Comparison of ENCODE assay signal across 18 cellular contexts in the genomic region with DNA sequence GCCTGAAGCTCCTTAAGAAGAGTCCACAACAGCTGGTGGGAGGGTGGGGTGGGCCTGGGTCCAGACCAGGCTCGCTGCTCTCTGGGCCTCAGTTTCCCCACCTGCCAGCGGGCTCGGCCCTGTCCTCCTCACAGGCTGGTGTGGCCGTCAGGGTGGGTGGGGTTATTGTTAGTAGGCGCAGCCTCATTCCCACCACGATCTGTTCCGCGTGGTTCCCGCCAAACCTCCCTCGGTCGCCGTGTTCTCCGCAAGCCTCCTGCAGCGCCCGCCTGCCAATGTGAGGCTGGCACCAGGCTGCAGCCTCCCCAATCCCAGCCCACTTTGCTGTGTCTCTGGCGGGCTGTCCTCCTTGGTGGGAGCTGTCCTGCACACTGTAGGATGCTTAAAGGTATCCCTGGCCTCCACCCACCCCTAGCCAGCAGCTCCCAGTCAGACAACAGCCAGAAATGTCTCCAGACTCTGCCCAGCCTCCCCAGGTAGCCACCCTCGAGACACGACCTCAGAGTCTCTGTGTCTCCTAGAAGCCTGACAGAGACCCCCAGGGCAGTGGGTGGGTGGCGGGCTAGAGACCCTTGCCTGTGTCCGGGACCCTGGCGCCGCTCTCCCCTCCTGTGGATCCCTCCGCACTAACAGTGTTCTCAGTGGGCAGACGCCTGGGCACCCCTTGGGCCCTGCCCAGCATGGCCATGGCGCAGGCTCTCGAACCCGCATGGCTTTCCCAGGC. TPM values are rescaled to one million over a fixed set of nuclear protein-coding genes. Genes with fewer than 3 reads are reported as not detected.
DNase-seq lines count a peak whose midpoint lies in the region; ATAC-seq, FAIRE-seq and TF ChIP-seq lines count a peak whose summit lies in the region.
"Had no signal": no experiment of that assay in that cellular context is flagged by ENCODE, and none has a peak within 500 bp of the region (broad histone marks: within the 10 kb centered on the region; RNA-seq: fewer than 3 reads in every experiment).

No MANE protein-coding gene starts in this region.

- CTCF ChIA-PET in endothelial cell of umbilical vein (lab: Charles Lee) = interaction anchor here (2.0 kb wide), 1 partner anchor 41 kb away, joined by 9 read pairs; no protein-coding TSS in a partner anchor

- H3K27me3 ChIP-seq in right cardiac atrium (ENCODE audit: control insufficient read depth, insufficient read depth) = no peaks in the 10 kb centered on the region
- peaks cover under 1 to 19% (median 3%) of the 10 kb centered on the region in 9 donors for H3K27me3 ChIP-seq in heart left ventricle
- H3K27me3 ChIP-seq in endothelial cell of umbilical vein (ENCODE audit: control insufficient read depth in 2 of 2, insufficient read depth in 2 of 2, low read length in 2 of 2) = peaks cover 1 to 3% of the 10 kb centered on the region in 2 experiments

- H3K27ac Mint-ChIP-seq in stimulated activated naive B cell treated with anti-CD40 and anti-IgM and Interleukin-4, amounts not matched to agents 10 μg/mL and 1 μg/mL and 100 μg/mL, for 72 hours = peak overlapping the region; percentile 26
- no peak overlapping the region for H3K27ac Mint-ChIP-seq in activated T-cell treated with anti-CD3 and anti-CD28 coated beads, Interleukin-2, amount 50 U/mL, for 24 hours
- H3K27ac Mint-ChIP-seq: CD4-positive, alpha-beta T cell; H9 had no signal

- 92% methylated on average over 27 of the region's 27 CpGs for WGBS in right cardiac atrium
- 88 to 92% (median 91%) methylated on average over 26 to 27 of the region's 27 CpGs for WGBS in heart left ventricle, 4 donors

- TF ChIP-seq CTCF in heart left ventricle (IDR thresholded peaks at IDR 0.05) = no peak
- TF ChIP-seq CTCF in endothelial cell of umbilical vein (IDR thresholded peaks at IDR 0.05; ENCODE audit: extremely low read depth in 1 of 2, insufficient read depth in 1 of 2, low read depth in 1 of 2, low read length in 2 of 2) = no peak

- H3K4me1 ChIP-seq in right cardiac atrium (ENCODE audit: control insufficient read depth, insufficient read depth, low read length) = no peaks in the 10 kb centered on the region
- peaks cover 0 to 6% (median 4%) of the 10 kb centered on the region in 12 donors for H3K4me1 ChIP-seq in heart left ventricle
- no peaks in the 10 kb centered on the region for H3K4me1 ChIP-seq in endothelial cell of umbilical vein (ENCODE audit: control insufficient read depth, extremely low read depth, insufficient read depth, low read length)

- H3K4me2 ChIP-seq in endothelial cell of umbilical vein (ENCODE audit: insufficient read depth, low read length) = no peak overlapping the region
- H3K4me2 ChIP-seq: A549 had no signal

- DNase-seq in right cardiac atrium (peak in 2 of 3 donors; percentile 38 to 41), heart left ventricle (no peak), endothelial cell of umbilical vein (ENCODE audit: low read depth, low spot score) (no peak), SIG-M5 treated with dmso at 0.1 percent for 504 hours (lab: John Stamatoyannopoulos, UW; ENCODE audit: unreplicated experiment) (no peak)
- no peak for DNase-seq in stimulated activated naive B cell treated with anti-CD40 and anti-IgM and Interleukin-4, amounts not matched to agents 10 μg/mL and 1 μg/mL and 100 μg/mL, for 72 hours
- DNase-seq in activated T-cell treated with anti-CD3 and anti-CD28 coated beads, Interleukin-2, amount 50 U/mL, for 24 hours = no peak
- DNase-seq: AML-193; CD4-positive, alpha-beta T cell; DMS153; DMS79; GF-D8; H9 had no signal

- dilution Hi-C loops in endothelial cell of umbilical vein (cut with MboI; ENCODE audit: extremely low pct_ligation_motif_present, low sequenced_read_pairs) = no loop called here

- H3K27ac ChIP-seq in right cardiac atrium (ENCODE audit: low read length) (no peak overlapping the region), heart left ventricle (no peak overlapping the region), endothelial cell of umbilical vein (ENCODE audit: insufficient read depth, low read depth, low read length) (no peak overlapping the region)
- H3K27ac ChIP-seq: 22Rv1, A549, C4-2B had no signal

- no peak overlapping the region for H3K4me3 ChIP-seq in right cardiac atrium (ENCODE audit: low read length)
- no peak overlapping the region for H3K4me3 ChIP-seq in heart left ventricle
- H3K4me3 ChIP-seq in endothelial cell of umbilical vein (replicated peaks in 1 of 3; ENCODE audit: insufficient read depth in 1 of 3, low read depth in 1 of 3, low read length in 3 of 3) = no peak overlapping the region
- H3K4me3 ChIP-seq: A549 had no signal

- H3K36me3 ChIP-seq in heart left ventricle (no peaks in the 10 kb centered on the region), endothelial cell of umbilical vein (ENCODE audit: control insufficient read depth in 2 of 2, extremely low read depth in 1 of 2, insufficient read depth in 2 of 2, low read length in 2 of 2) (peaks cover 5 to 7% of the 10 kb centered on the region in 2 experiments)

- H3K9me3 ChIP-seq in right cardiac atrium (ENCODE audit: control insufficient read depth, low read length) = no peaks in the 10 kb centered on the region
- H3K9me3 ChIP-seq in heart left ventricle = no peaks in the 10 kb centered on the region
- no peaks in the 10 kb centered on the region for H3K9me3 ChIP-seq in endothelial cell of umbilical vein (replicated peaks; ENCODE audit: control insufficient read depth, insufficient read depth, low read length)
- H3K9me3 ChIP-seq: A549 had no signal

- FAIRE-seq in endothelial cell of umbilical vein (lab: Jason Lieb, UNC) = no peak
- FAIRE-seq: A549, H1 had no signal

- H3K9me1 ChIP-seq in endothelial cell of umbilical vein (replicated peaks; ENCODE audit: control insufficient read depth, extremely low read depth, insufficient read depth, low read length) = no peaks in the 10 kb centered on the region

- intact Hi-C loops in right cardiac atrium (cut with DNase I) (no loop called here), heart left ventricle (cut with DNase I) (no loop called here), endothelial cell of umbilical vein (cut with micrococcal nuclease) (no loop called here)

- no peaks in the 10 kb centered on the region for H3K79me2 ChIP-seq in endothelial cell of umbilical vein (ENCODE audit: control insufficient read depth, insufficient read depth, low read length)

- POLR2A ChIA-PET in endothelial cell of umbilical vein (lab: Charles Lee) = no interaction called here

- no peak overlapping the region for H2AFZ ChIP-seq in endothelial cell of umbilical vein (ENCODE audit: low read depth, low read length)

- BruUV-seq in endothelial cell of umbilical vein (replicated peaks; lab: Mats Ljungman, UMichigan) = TSS peak; percentile 33

- H4K20me1 ChIP-seq in endothelial cell of umbilical vein (replicated peaks; ENCODE audit: control insufficient read depth, extremely low read depth, insufficient read depth, low read length) = no peaks in the 10 kb centered on the region

- ATAC-seq in right cardiac atrium (no peak), heart left ventricle (no peak)
- no peak for ATAC-seq in stimulated activated naive B cell treated with anti-CD40 and anti-IgM and Interleukin-4, amounts not matched to agents 10 μg/mL and 1 μg/mL and 100 μg/mL, for 72 hours (replicated peaks)
- ATAC-seq: A549 had no signal

- peaks cover 13 to 16% of the 10 kb centered on the region in 2 donors for H3K4me1 Mint-ChIP-seq in stimulated activated naive B cell treated with anti-CD40 and anti-IgM and Interleukin-4, amounts not matched to agents 10 μg/mL and 1 μg/mL and 100 μg/mL, for 72 hours
- H3K4me1 Mint-ChIP-seq in activated T-cell treated with anti-CD3 and anti-CD28 coated beads, Interleukin-2, amount 50 U/mL, for 24 hours (ENCODE audit: low read depth) = peaks cover 7% of the 10 kb centered on the region

- peaks cover 22% of the 10 kb centered on the region in 2 donors for H3K36me3 Mint-ChIP-seq in stimulated activated naive B cell treated with anti-CD40 and anti-IgM and Interleukin-4, amounts not matched to agents 10 μg/mL and 1 μg/mL and 100 μg/mL, for 72 hours
- peaks cover 10% of the 10 kb centered on the region for H3K36me3 Mint-ChIP-seq in activated T-cell treated with anti-CD3 and anti-CD28 coated beads, Interleukin-2, amount 50 U/mL, for 24 hours (ENCODE audit: low read depth)

- no peak overlapping the region for H3K4me3 Mint-ChIP-seq in stimulated activated naive B cell treated with anti-CD40 and anti-IgM and Interleukin-4, amounts not matched to agents 10 μg/mL and 1 μg/mL and 100 μg/mL, for 72 hours
- H3K4me3 Mint-ChIP-seq in activated T-cell treated with anti-CD3 and anti-CD28 coated beads, Interleukin-2, amount 50 U/mL, for 24 hours = no peak overlapping the region
- H3K4me3 Mint-ChIP-seq: CD4-positive, alpha-beta T cell; H9 had no signal

- H3K9me3 Mint-ChIP-seq in stimulated activated naive B cell treated with anti-CD40 and anti-IgM and Interleukin-4, amounts not matched to agents 10 μg/mL and 1 μg/mL and 100 μg/mL, for 72 hours = no peaks in the 10 kb centered on the region
- no peaks in the 10 kb centered on the region for H3K9me3 Mint-ChIP-seq in activated T-cell treated with anti-CD3 and anti-CD28 coated beads, Interleukin-2, amount 50 U/mL, for 24 hours
- H3K9me3 Mint-ChIP-seq: CD4-positive, alpha-beta T cell had no signal

- H3K27me3 Mint-ChIP-seq in stimulated activated naive B cell treated with anti-CD40 and anti-IgM and Interleukin-4, amounts not matched to agents 10 μg/mL and 1 μg/mL and 100 μg/mL, for 72 hours = peaks cover 15 to 17% of the 10 kb centered on the region in 2 donors
- H3K27me3 Mint-ChIP-seq in activated T-cell treated with anti-CD3 and anti-CD28 coated beads, Interleukin-2, amount 50 U/mL, for 24 hours = peaks cover 15% of the 10 kb centered on the region

- no peak for TF ChIP-seq POLR2A in heart left ventricle (IDR thresholded peaks at IDR 0.05)
- TF ChIP-seq POLR2A in endothelial cell of umbilical vein (IDR thresholded peaks at IDR 0.05; ENCODE audit: low read depth, low read length) = no peak

- no peak overlapping the region for H3K9ac ChIP-seq in endothelial cell of umbilical vein (replicated peaks; ENCODE audit: extremely low read depth, insufficient read depth, low read length)

RNA-seq across cellular contexts. Expression of gene SLC17A9, which starts 15.3 kb away (rescaled TPM):
- total RNA-seq in right cardiac atrium = 1 to 10 TPM; 1.5 to 4.8 (median 2.2) TPM
- 3.1 TPM for polyA plus RNA-seq in right cardiac atrium
- total RNA-seq in heart left ventricle = 1 to 10 TPM in 3 of 9 donors, under 1 TPM in 6; 0.16 to 6.6 (median 0.67) TPM
- polyA plus RNA-seq in heart left ventricle = 1 to 10 TPM; 1.7 to 2.6 TPM
- 44.5 and 49.4 TPM in 2 replicates for total RNA-seq in endothelial cell of umbilical vein
- polyA plus RNA-seq in endothelial cell of umbilical vein = 38.2 and 48.3 TPM in 2 replicates
- 9.6 and 15.4 TPM in 2 replicates for polyA plus RNA-seq in endothelial cell of umbilical vein (2011; cell fraction: cytosol; rRNA removed)
- 182 and 237 TPM in 2 replicates for polyA plus RNA-seq in endothelial cell of umbilical vein (2011; cell fraction: nucleus; rRNA removed)
- 22.2 and 38.9 TPM in 2 replicates for polyA plus RNA-seq in endothelial cell of umbilical vein (2012)
- 10.8 and 19.6 TPM in 2 replicates for polyA minus RNA-seq in endothelial cell of umbilical vein
- polyA minus RNA-seq in endothelial cell of umbilical vein (2011; cell fraction: cytosol; rRNA and poly(A)+ RNA removed) = not detected
- 26.9 and 30.8 TPM in 2 replicates for polyA minus RNA-seq in endothelial cell of umbilical vein (2011; cell fraction: nucleus; rRNA and poly(A)+ RNA removed)

RNA-seq across cellular contexts. Expression of gene GID8, which starts 29.8 kb away (rescaled TPM):
- total RNA-seq in right cardiac atrium (10 to 100 TPM; 19.0 to 22.1 (median 20.0) TPM), heart left ventricle (10 to 100 TPM; 14.7 to 22.2 (median 16.3) TPM), endothelial cell of umbilical vein (31.4 and 34.6 TPM in 2 replicates)
- polyA plus RNA-seq in right cardiac atrium (8.9 TPM), heart left ventricle (10 to 100 TPM in 1 of 2 donors, 1 to 10 TPM in 1; 6.2 to 15.8 TPM), endothelial cell of umbilical vein (20.6 and 25.3 TPM in 2 replicates)
- polyA plus RNA-seq in endothelial cell of umbilical vein (2011; cell fraction: cytosol; rRNA removed) = 25.6 and 27.1 TPM in 2 replicates
- polyA plus RNA-seq in endothelial cell of umbilical vein (2011; cell fraction: nucleus; rRNA removed) = 18.7 and 21.7 TPM in 2 replicates
- polyA plus RNA-seq in endothelial cell of umbilical vein (2012) = 28.2 and 28.9 TPM in 2 replicates
- polyA minus RNA-seq in endothelial cell of umbilical vein = 29.6 and 31.1 TPM in 2 replicates
- 13.2 TPM for polyA minus RNA-seq in endothelial cell of umbilical vein (2011; cell fraction: cytosol; rRNA and poly(A)+ RNA removed)
- polyA minus RNA-seq in endothelial cell of umbilical vein (2011; cell fraction: nucleus; rRNA and poly(A)+ RNA removed) = 12.6 and 13.0 TPM in 2 replicates

RNA-seq across cellular contexts. Expression of gene BHLHE23, which starts 39.0 kb away (rescaled TPM):
- not detected for total RNA-seq in right cardiac atrium
- not detected for polyA plus RNA-seq in right cardiac atrium
- total RNA-seq in heart left ventricle = not detected
- polyA plus RNA-seq in heart left ventricle = not detected
- total RNA-seq in endothelial cell of umbilical vein = not detected in 2 replicates
- polyA plus RNA-seq in endothelial cell of umbilical vein = not detected in 2 replicates
- not detected in 2 replicates for polyA plus RNA-seq in endothelial cell of umbilical vein (2011; cell fraction: cytosol; rRNA removed)
- polyA plus RNA-seq in endothelial cell of umbilical vein (2011; cell fraction: nucleus; rRNA removed) = not detected in 2 replicates
- polyA plus RNA-seq in endothelial cell of umbilical vein (2012) = not detected in 2 replicates
- not detected in 2 replicates for polyA minus RNA-seq in endothelial cell of umbilical vein
- polyA minus RNA-seq in endothelial cell of umbilical vein (2011; cell fraction: cytosol; rRNA and poly(A)+ RNA removed) = not detected
- not detected in 2 replicates for polyA minus RNA-seq in endothelial cell of umbilical vein (2011; cell fraction: nucleus; rRNA and poly(A)+ RNA removed)
- total RNA-seq: CD4-positive, alpha-beta T cell; Daoy had no signal
- polyA plus RNA-seq: A549, BJ, H1 had no signal

RNA-seq across cellular contexts. Expression of gene DIDO1, which starts 41.5 kb away (rescaled TPM):
- total RNA-seq in right cardiac atrium = 10 to 100 TPM; 38.1 to 42.5 (median 40.0) TPM
- 23.3 TPM for polyA plus RNA-seq in right cardiac atrium
- 10 to 100 TPM; 27.5 to 46.2 (median 38.9) TPM for total RNA-seq in heart left ventricle
- polyA plus RNA-seq in heart left ventricle = 10 to 100 TPM; 16.5 to 20.1 TPM
- total RNA-seq in endothelial cell of umbilical vein = 46.6 and 51.2 TPM in 2 replicates
- 20.7 and 22.1 TPM in 2 replicates for polyA plus RNA-seq in endothelial cell of umbilical vein
- polyA plus RNA-seq in endothelial cell of umbilical vein (2011; cell fraction: cytosol; rRNA removed) = 14.2 and 14.6 TPM in 2 replicates
- polyA plus RNA-seq in endothelial cell of umbilical vein (2011; cell fraction: nucleus; rRNA removed) = 82.8 and 101 TPM in 2 replicates
- polyA plus RNA-seq in endothelial cell of umbilical vein (2012) = 22.4 and 23.8 TPM in 2 replicates
- polyA minus RNA-seq in endothelial cell of umbilical vein = 42.9 and 45.1 TPM in 2 replicates
- 12.6 TPM for polyA minus RNA-seq in endothelial cell of umbilical vein (2011; cell fraction: cytosol; rRNA and poly(A)+ RNA removed)
- polyA minus RNA-seq in endothelial cell of umbilical vein (2011; cell fraction: nucleus; rRNA and poly(A)+ RNA removed) = 61.9 and 66.0 TPM in 2 replicates

Comparison
In these comparisons a context has a peak if more than half of its experiments do, and no peak if none do; other contexts are left out.
1. DNase-seq: peak in right cardiac atrium (2 of 3); none in heart left ventricle (0 of 5), endothelial cell of umbilical vein (single experiment), stimulated activated naive B cell treated with anti-CD40 and anti-IgM and Interleukin-4, amounts not matched to agents 10 μg/mL and 1 μg/mL and 100 μg/mL, for 72 hours (single experiment), activated T-cell treated with anti-CD3 and anti-CD28 coated beads, Interleukin-2, amount 50 U/mL, for 24 hours (single experiment) and SIG-M5 treated with dmso at 0.1 percent for 504 hours (single experiment).